Comparison of ENCODE assay signal across 8 cellular contexts in genomic region chr11:117098269-117099231, GRCh38. TPM values are rescaled to one million over a fixed set of nuclear protein-coding genes. Genes with fewer than 3 reads are reported as not detected.
DNase-seq lines count a peak whose midpoint lies in the region; ATAC-seq and TF ChIP-seq lines count a peak whose summit lies in the region.

Gene SIK3 (minus strand): TSS chr11:117098428. CDS start chr11:117098415, 13 bp downstream.

- H3K14ac ChIP-seq in trophoblast cell (ENCODE audit: low read length), result peak within 1 kb of the TSS; percentile 97

- H3K9me3 ChIP-seq in trophoblast cell (ENCODE audit: insufficient read depth, low read depth, low read length) (no peaks in the 10 kb centered on the region), tibial nerve (no peaks in the 10 kb centered on the region)

- H2AFZ ChIP-seq in trophoblast cell (ENCODE audit: insufficient read depth, low read length, poor library complexity), result peak within 1 kb of the TSS; percentile 98

- POLR2A ChIA-PET in GM10248 (lab: Yijun Ruan, JAX), result interaction anchor here (0.5 to 1.2 kb wide), 3 partner anchors 9 to 323 kb away, joined by 3 to 8 read pairs (median 4); no protein-coding TSS in a partner anchor

- peak within 1 kb of the TSS; percentile 100 for H3K4me2 ChIP-seq in trophoblast cell (ENCODE audit: low read length)

- peaks cover 10% of the 10 kb centered on the region for H3K79me1 ChIP-seq in trophoblast cell (ENCODE audit: low read length)

- peak within 1 kb of the TSS; percentile 92 for H2AK5ac ChIP-seq in trophoblast cell (ENCODE audit: low read length)

- no peaks in the 10 kb centered on the region for H3K27me3 ChIP-seq in trophoblast cell (ENCODE audit: insufficient read depth, low read length)
- no peaks in the 10 kb centered on the region for H3K27me3 ChIP-seq in tibial nerve

- H4K12ac ChIP-seq in trophoblast cell (ENCODE audit: low read depth, low read length), result peak within 1 kb of the TSS; percentile 88

- DNase-seq in GM10248 (ENCODE audit: extremely low spot score), result peak; percentile 99
- DNase-seq in NCI-H1105 treated with DMSO at 0.1 percent for 48 hours (lab: John Stamatoyannopoulos, UW), result peak; percentile 91
- peak; percentile 57 to 59 for DNase-seq in SW 1271 (lab: John Stamatoyannopoulos, UW)
- DNase-seq in activated naive CD8-positive, alpha-beta T cell treated with anti-CD3 and anti-CD28 coated beads, Interleukin-2, amount 50 U/mL, for 16 hours (ENCODE audit: low read depth, low spot score), result peak; percentile 82
- peak; percentile 97 for DNase-seq in Right ventricle myocardium superior
- DNase-seq in trophoblast cell, result peak; percentile 94 to 99
- peak; percentile 86 to 89 for DNase-seq in tibial nerve (ENCODE audit: low spot score in 2 of 2)

- H3K9ac ChIP-seq in trophoblast cell (ENCODE audit: low read length), result peak within 1 kb of the TSS; percentile 78

- H3K4ac ChIP-seq in trophoblast cell (ENCODE audit: low read depth, low read length), result peak within 1 kb of the TSS; percentile 96

- H3K4me1 ChIP-seq in trophoblast cell (ENCODE audit: control insufficient read depth in 1 of 2, insufficient read depth in 2 of 2, low read length in 2 of 2), result peaks cover 8 to 18% of the 10 kb centered on the region in 2 experiments
- H3K4me1 ChIP-seq in tibial nerve, result peaks cover 0 to 46% (median 28%) of the 10 kb centered on the region in 4 donors

- peak within 1 kb of the TSS; percentile 90 for H2BK120ac ChIP-seq in trophoblast cell (ENCODE audit: insufficient read depth, low read length, poor library complexity)

- TF ChIP-seq EP300 in tibial nerve (IDR thresholded peaks at IDR 0.05), result peak; percentile 93 to 95

- H3K36me3 ChIP-seq in trophoblast cell (ENCODE audit: control insufficient read depth in 1 of 2, insufficient read depth in 2 of 2, low read length in 2 of 2) (no peaks in the 10 kb centered on the region), tibial nerve (no peaks in the 10 kb centered on the region)

- WGBS in trophoblast cell (ENCODE audit: extremely low coverage, insufficient coverage, insufficient read length), result no CpG with 5 or more reads among the region's 78 CpGs
- WGBS in tibial nerve, 2 donors, result 1 to 2% methylated on average over 15 to 46 of the region's 78 CpGs

- CTCF ChIA-PET in GM10248 (lab: Yijun Ruan, JAX), result interaction anchor here (0.7 to 12.4 kb wide), 21 partner anchors 7 to 366 kb away, joined by 3 to 132 read pairs (median 4); partner anchors contain the start of gene APOA5

- H3K27ac ChIP-seq in trophoblast cell (ENCODE audit: low read depth, low read length) (peak within 1 kb of the TSS; percentile 79), tibial nerve (peak within 1 kb of the TSS; percentile 94 to 99 (median 98))

- peak within 1 kb of the TSS; percentile 82 for H2BK12ac ChIP-seq in trophoblast cell (ENCODE audit: low read length)

- H3K18ac ChIP-seq in trophoblast cell (ENCODE audit: low read length), result peak within 1 kb of the TSS; percentile 98

- peak within 1 kb of the TSS; percentile 94 for H2BK5ac ChIP-seq in trophoblast cell (ENCODE audit: low read depth, low read length, poor library complexity)

- TF ChIP-seq CTCF in GM10248 (IDR thresholded peaks at IDR 0.05; ENCODE audit: control extremely low read depth, extremely low read depth, low read depth, missing control alignments) (peak; percentile 68), tibial nerve (IDR thresholded peaks at IDR 0.05) (peak; percentile 40 to 90 (median 68))

- H3K4me3 ChIP-seq in trophoblast cell (ENCODE audit: low read depth, low read length), result peak within 1 kb of the TSS; percentile 94
- H3K4me3 ChIP-seq in tibial nerve, result peak within 1 kb of the TSS; percentile 77 to 90 (median 84)

- intact Hi-C loops in Right ventricle myocardium superior (cut with DNase I), result no loop called here

- H3K79me2 ChIP-seq in trophoblast cell (ENCODE audit: control insufficient read depth, insufficient read depth, low read length, poor library complexity), result peaks cover 10% of the 10 kb centered on the region

- peak within 1 kb of the TSS; percentile 97 for H4K91ac ChIP-seq in trophoblast cell (ENCODE audit: low read depth, low read length)

- peak; percentile 37 to 81 for TF ChIP-seq POLR2A in tibial nerve (IDR thresholded peaks at IDR 0.05)

- H4K8ac ChIP-seq in trophoblast cell (ENCODE audit: low read depth, low read length), result peak within 1 kb of the TSS; percentile 91

- peak within 1 kb of the TSS; percentile 58 for H3K23ac ChIP-seq in trophoblast cell (ENCODE audit: low read length)

- ATAC-seq in HG02623 (IDR thresholded peaks at IDR 0.05; ENCODE audit: unreplicated experiment) (peak; percentile 78), Right ventricle myocardium superior (ENCODE audit: poor library complexity) (peak; percentile 94)

RNA-seq across cellular contexts. Expression of gene SIK3, which starts in this region (rescaled TPM):
- 30.6 TPM for total RNA-seq in Right ventricle myocardium superior
- 15.6 and 16.7 TPM in 2 replicates for polyA plus RNA-seq in trophoblast cell (2013)
- total RNA-seq in tibial nerve, result 10 to 100 TPM; 45.0 to 70.2 (median 48.8) TPM

Comparison
In these comparisons a context has a peak if more than half of its experiments do, and no peak if none do; other contexts are left out.
1. Peak in every context shown above with its lines: DNase-seq, ATAC-seq, H3K4me3 ChIP-seq and H3K27ac ChIP-seq.